In the genomic region with DNA sequence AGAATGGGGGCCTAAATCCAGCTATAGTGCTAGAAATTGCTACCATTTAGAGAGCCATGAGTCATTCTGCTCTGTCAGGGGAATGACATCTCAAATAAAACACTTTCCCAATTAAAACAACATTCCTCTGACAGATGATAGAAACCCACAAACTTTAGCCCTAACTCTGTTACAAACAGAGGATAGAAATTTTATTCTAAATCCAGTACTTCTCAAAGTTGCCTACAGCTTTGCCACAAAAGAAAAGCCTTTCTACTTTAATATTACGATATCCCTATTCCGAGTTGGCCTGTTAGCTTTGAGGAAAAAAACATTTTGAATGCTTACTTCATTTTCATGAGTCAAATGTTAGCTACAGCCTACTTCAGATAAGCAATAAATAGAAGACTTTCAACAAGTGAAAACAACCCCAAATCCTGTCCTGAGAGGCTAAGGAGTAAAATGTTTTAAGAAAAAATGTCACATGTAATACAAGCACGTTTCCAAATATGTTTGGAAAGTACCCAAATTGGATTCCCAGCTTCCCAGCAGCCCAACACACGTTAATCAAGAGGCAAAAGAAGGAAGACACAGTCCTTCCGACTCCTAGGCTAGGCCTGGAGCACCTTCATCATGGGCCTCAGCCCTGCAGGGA, we compare ENCODE assay signal across 11 cellular contexts.
A peak's percentile ranks its signal among the peaks of the same experiment; 100 is the strongest.
DNase-seq lines count a peak whose midpoint lies in the region; ATAC-seq and TF ChIP-seq lines count a peak whose summit lies in the region.
"Had no signal": no experiment of that assay in that cellular context is flagged by ENCODE, and none has a peak within 500 bp of the region (broad histone marks: within the 10 kb centered on the region; RNA-seq: fewer than 3 reads in every experiment).

No MANE protein-coding gene starts in this region.

- H3K27ac Mint-ChIP-seq in osteocyte (ENCODE audit: unreplicated experiment), result peak overlapping the region; percentile 85

- no peaks in the 10 kb centered on the region for H3K9me3 Mint-ChIP-seq in osteocyte (ENCODE audit: unreplicated experiment)

- no peaks in the 10 kb centered on the region for H3K9me3 ChIP-seq in RWPE2 (ENCODE audit: severe bottlenecking)
- H3K9me3 ChIP-seq: BLaER1 treated with 17β-estradiol and CSF1 and Interleukin-3, amounts not matched to agents 10 nM and 100 nM; right lobe of liver had no signal

- peaks cover 12% of the 10 kb centered on the region; the same call in 1 of the 2 replicates for H3K36me3 ChIP-seq in RWPE2 (ENCODE audit: low read depth)

- peaks cover 20% of the 10 kb centered on the region for H3K4me1 ChIP-seq in RWPE2 (ENCODE audit: insufficient read depth, poor library complexity, severe bottlenecking)
- H3K4me1 ChIP-seq: right lobe of liver had no signal

- peaks cover 27% of the 10 kb centered on the region for H3K36me3 Mint-ChIP-seq in osteocyte (ENCODE audit: unreplicated experiment)

- H3K4me3 ChIP-seq in AG09309 (ENCODE audit: control insufficient read depth, low read depth, low read length) (no peak overlapping the region), RWPE2 (ENCODE audit: severe bottlenecking) (no peak overlapping the region), fibroblast of pulmonary artery (replicated peaks; ENCODE audit: low read depth, low read length) (no peak overlapping the region)
- H3K4me3 ChIP-seq: BLaER1 treated with 17β-estradiol and CSF1 and Interleukin-3, amounts not matched to agents 10 nM and 100 nM; right lobe of liver had no signal

- peak; percentile 90 for ATAC-seq in RWPE2 (ENCODE audit: low read depth)

- H3K27me3 Mint-ChIP-seq in osteocyte (ENCODE audit: unreplicated experiment), result no peaks in the 10 kb centered on the region

- POLR2A ChIA-PET in GM10248 (lab: Yijun Ruan, JAX), result no interaction called here

- peak overlapping the region; percentile 11 for H3K4me3 Mint-ChIP-seq in osteocyte (ENCODE audit: unreplicated experiment)

- DNase-seq in AG09309 (ENCODE audit: low read depth), result peak; percentile 49
- DNase-seq in RWPE2 (ENCODE audit: low spot score), result no peak
- DNase-seq in fibroblast of pulmonary artery (ENCODE audit: low read depth), result peak; percentile 67
- DNase-seq in osteocyte (ENCODE audit: extremely low spot score, unreplicated experiment), result peak; percentile 25
- DNase-seq in Ammon's horn (ENCODE audit: low spot score), result no peak
- DNase-seq in GDM1 (lab: John Stamatoyannopoulos, UW), result no peak
- DNase-seq in GM10248 (ENCODE audit: extremely low spot score), result no peak
- DNase-seq in activated CD4-positive, alpha-beta T cell treated with anti-CD3 and anti-CD28 coated beads for 48 hours, result no peak
- DNase-seq: NCI-H1930, right lobe of liver had no signal

- H3K27me3 ChIP-seq in RWPE2 (ENCODE audit: insufficient read depth, poor library complexity, severe bottlenecking), result no peaks in the 10 kb centered on the region
- H3K27me3 ChIP-seq: BLaER1 treated with 17β-estradiol and CSF1 and Interleukin-3, amounts not matched to agents 10 nM and 100 nM; right lobe of liver had no signal

- peaks cover 28% of the 10 kb centered on the region for H3K4me1 Mint-ChIP-seq in osteocyte (ENCODE audit: unreplicated experiment)

- TF ChIP-seq CTCF in AG09309 (IDR thresholded peaks at IDR 0.05; ENCODE audit: control insufficient read depth, insufficient read depth, low read depth, low read length, missing control alignments) (no peak), RWPE2 (IDR thresholded peaks at IDR 0.05; ENCODE audit: poor library complexity, severe bottlenecking) (no peak), fibroblast of pulmonary artery (IDR thresholded peaks at IDR 0.05; ENCODE audit: low read length, missing control alignments) (no peak), osteocyte (IDR thresholded peaks at IDR 0.05) (no peak), GM10248 (IDR thresholded peaks at IDR 0.05; ENCODE audit: control extremely low read depth, extremely low read depth, low read depth, missing control alignments) (no peak)

- peak overlapping the region; percentile 91 for H3K27ac ChIP-seq in RWPE2 (ENCODE audit: poor library complexity, severe bottlenecking)
- H3K27ac ChIP-seq: BLaER1 treated with 17β-estradiol and CSF1 and Interleukin-3, amounts not matched to agents 10 nM and 100 nM; right lobe of liver had no signal

- CTCF ChIA-PET in GM10248 (lab: Yijun Ruan, JAX), result interaction anchor here (1.0 to 1.3 kb wide), 2 partner anchors 14 to 384 kb away, joined by 3 to 4 read pairs; no protein-coding TSS in a partner anchor

Comparison
In these comparisons a context has a peak if more than half of its experiments do, and no peak if none do; other contexts are left out.
1. DNase-seq: peak in AG09309 (single experiment), fibroblast of pulmonary artery (single experiment) and osteocyte (single experiment); none in RWPE2 (single experiment), Ammon's horn (single experiment), GDM1 (single experiment), GM10248 (single experiment) and activated CD4-positive, alpha-beta T cell treated with anti-CD3 and anti-CD28 coated beads for 48 hours (single experiment).